Comparison of ENCODE assay signal across 8 cellular contexts in genomic region chr17:2392252-2393183, GRCh38. TPM values are rescaled to one million over a fixed set of nuclear protein-coding genes. Genes with fewer than 3 reads are reported as not detected.
A peak's percentile ranks its signal among the peaks of the same experiment; 100 is the strongest.
DNase-seq lines count a peak whose midpoint lies in the region; ATAC-seq, FAIRE-seq and TF ChIP-seq lines count a peak whose summit lies in the region.

No MANE protein-coding gene starts in this region.

- peaks cover 28% of the 10 kb centered on the region for H3K4me1 ChIP-seq in keratinocyte (ENCODE audit: control insufficient read depth, extremely low read depth, insufficient read depth, low read length)

- H3K27me3 ChIP-seq in keratinocyte (ENCODE audit: control insufficient read depth, extremely low read depth, insufficient read depth, low read length) = no peaks in the 10 kb centered on the region

- dilution Hi-C loops in keratinocyte (cut with MboI; ENCODE audit: extremely low pct_ligation_motif_present, low sequenced_read_pairs) = no loop called here

- FAIRE-seq in keratinocyte (lab: Jason Lieb, UNC) = no peak

- no peaks in the 10 kb centered on the region for H3K9me1 ChIP-seq in keratinocyte (ENCODE audit: control insufficient read depth, extremely low read depth, insufficient read depth, low read length)

- H4K20me1 ChIP-seq in keratinocyte (ENCODE audit: control insufficient read depth, extremely low read depth, insufficient read depth, low read length) = no peaks in the 10 kb centered on the region

- peak overlapping the region; percentile 96 for H3K27ac ChIP-seq in keratinocyte (ENCODE audit: control insufficient read depth, insufficient read depth, low read length)

- DNase-seq in AG08395 (ENCODE audit: low spot score) (peak; percentile 93), NCI-H446 (lab: John Stamatoyannopoulos, UW) (peak; percentile 89 to 97), keratinocyte (ENCODE audit: low read depth, low spot score) (no peak)
- peak; percentile 94 for DNase-seq in activated CD4-positive, CD25-positive, alpha-beta regulatory T cell treated with anti-CD3 and anti-CD28 coated beads, Interleukin-2, amount 50 U/mL, for 16 hours (ENCODE audit: low read depth, low spot score)
- DNase-seq in central memory CD4-positive, alpha-beta T cell = peak; percentile 98
- DNase-seq in stimulated activated CD4-positive, alpha-beta T cell treated with anti-CD3 and anti-CD28 coated beads, Interleukin-12 subunit alpha, Interleukin-12 subunit beta, amount 100 ng/mL, for 24 hours (ENCODE audit: low read depth in 2 of 2) = peak; percentile 95 to 96

- H3K4me3 ChIP-seq in keratinocyte (ENCODE audit: control insufficient read depth in 2 of 3, extremely low read depth in 1 of 3, insufficient read depth in 2 of 3, low read depth in 1 of 3, low read length in 3 of 3) = peak overlapping the region; percentile 39 to 69 (median 68)

- ATAC-seq in GM18907 (IDR thresholded peaks at IDR 0.05; ENCODE audit: unreplicated experiment) (peak; percentile 54), HG03135 (IDR thresholded peaks at IDR 0.05; ENCODE audit: unreplicated experiment) (peak; percentile 44)

- H3K36me3 ChIP-seq in keratinocyte (ENCODE audit: control insufficient read depth in 2 of 2, extremely low read depth in 1 of 2, insufficient read depth in 2 of 2, low read length in 2 of 2) = peaks cover 8 to 10% of the 10 kb centered on the region in 2 experiments

- no peaks in the 10 kb centered on the region for H3K9me3 ChIP-seq in keratinocyte (ENCODE audit: control insufficient read depth, low read depth, low read length)

- peak overlapping the region; percentile 88 for H3K4me2 ChIP-seq in keratinocyte (ENCODE audit: control insufficient read depth, extremely low read depth, insufficient read depth, low read depth, low read length)

- peaks cover 21% of the 10 kb centered on the region for H3K79me2 ChIP-seq in keratinocyte (ENCODE audit: control insufficient read depth, insufficient read depth, low read length)

- TF ChIP-seq CTCF in keratinocyte (optimal IDR thresholded peaks at IDR 0.05 in 1 of 3, IDR thresholded peaks at IDR 0.05 in 1 of 3, conservative IDR thresholded peaks at IDR 0.05 in 1 of 3; ENCODE audit: extremely low read depth in 1 of 3, insufficient read depth in 2 of 3, low read length in 3 of 3) = no peak

- peak overlapping the region; percentile 56 for H2AFZ ChIP-seq in keratinocyte (ENCODE audit: control insufficient read depth, low read length)

- peak overlapping the region; percentile 96 for H3K9ac ChIP-seq in keratinocyte (ENCODE audit: control insufficient read depth, extremely low read depth, insufficient read depth, low read length)

RNA-seq across cellular contexts. Expression of gene MNT, which starts 8.3 kb away (rescaled TPM):
- polyA plus RNA-seq in keratinocyte = 2.0 to 3.6 TPM (median 2.3 TPM) in 3 replicates
- 12.9 TPM for polyA plus RNA-seq in keratinocyte (2011; ENCODE audit: low read depth)
- 1.3 and 2.4 TPM in 2 replicates for polyA plus RNA-seq in keratinocyte (2011; cell fraction: cytosol; rRNA removed)
- polyA plus RNA-seq in keratinocyte (2011; cell fraction: nucleus; rRNA removed) = 12.2 and 20.7 TPM in 2 replicates
- 10.4 and 16.5 TPM in 2 replicates for polyA plus RNA-seq in keratinocyte (2012; ENCODE audit: low replicate concordance)
- 3.8 to 8.5 TPM (median 4.9 TPM) in 3 replicates for polyA minus RNA-seq in keratinocyte
- 10.0 TPM for polyA minus RNA-seq in keratinocyte (2011; cell fraction: cytosol; rRNA and poly(A)+ RNA removed)
- polyA minus RNA-seq in keratinocyte (2011; cell fraction: nucleus; rRNA and poly(A)+ RNA removed) = 7.6 and 10.6 TPM in 2 replicates

RNA-seq across cellular contexts. Expression of gene SGSM2, which starts 55.2 kb away (rescaled TPM):
- 16.4 to 39.4 TPM (median 20.1 TPM) in 3 replicates for polyA plus RNA-seq in keratinocyte
- polyA plus RNA-seq in keratinocyte (2011; ENCODE audit: low read depth) = 9.3 TPM
- polyA plus RNA-seq in keratinocyte (2011; cell fraction: cytosol; rRNA removed) = 10.8 and 18.2 TPM in 2 replicates
- polyA plus RNA-seq in keratinocyte (2011; cell fraction: nucleus; rRNA removed) = 125 and 176 TPM in 2 replicates
- 15.7 and 19.4 TPM in 2 replicates for polyA plus RNA-seq in keratinocyte (2012; ENCODE audit: low replicate concordance)
- 26.7 to 52.3 TPM (median 32.0 TPM) in 3 replicates for polyA minus RNA-seq in keratinocyte
- polyA minus RNA-seq in keratinocyte (2011; cell fraction: cytosol; rRNA and poly(A)+ RNA removed) = 22.4 TPM
- polyA minus RNA-seq in keratinocyte (2011; cell fraction: nucleus; rRNA and poly(A)+ RNA removed) = 24.4 and 27.1 TPM in 2 replicates

RNA-seq across cellular contexts. Expression of gene TSR1, which starts 56.3 kb away (rescaled TPM):
- polyA plus RNA-seq in keratinocyte = 12.2 to 24.7 TPM (median 17.1 TPM) in 3 replicates
- 19.6 TPM for polyA plus RNA-seq in keratinocyte (2011; ENCODE audit: low read depth)
- polyA plus RNA-seq in keratinocyte (2011; cell fraction: cytosol; rRNA removed) = 15.6 and 20.4 TPM in 2 replicates
- polyA plus RNA-seq in keratinocyte (2011; cell fraction: nucleus; rRNA removed) = 33.0 and 34.5 TPM in 2 replicates
- 25.0 and 39.6 TPM in 2 replicates for polyA plus RNA-seq in keratinocyte (2012; ENCODE audit: low replicate concordance)
- polyA minus RNA-seq in keratinocyte = 15.6 to 32.3 TPM (median 15.8 TPM) in 3 replicates
- 21.9 TPM for polyA minus RNA-seq in keratinocyte (2011; cell fraction: cytosol; rRNA and poly(A)+ RNA removed)
- 21.3 and 24.8 TPM in 2 replicates for polyA minus RNA-seq in keratinocyte (2011; cell fraction: nucleus; rRNA and poly(A)+ RNA removed)
